8 cellular contexts compared by ENCODE assay signal in the genomic region with DNA sequence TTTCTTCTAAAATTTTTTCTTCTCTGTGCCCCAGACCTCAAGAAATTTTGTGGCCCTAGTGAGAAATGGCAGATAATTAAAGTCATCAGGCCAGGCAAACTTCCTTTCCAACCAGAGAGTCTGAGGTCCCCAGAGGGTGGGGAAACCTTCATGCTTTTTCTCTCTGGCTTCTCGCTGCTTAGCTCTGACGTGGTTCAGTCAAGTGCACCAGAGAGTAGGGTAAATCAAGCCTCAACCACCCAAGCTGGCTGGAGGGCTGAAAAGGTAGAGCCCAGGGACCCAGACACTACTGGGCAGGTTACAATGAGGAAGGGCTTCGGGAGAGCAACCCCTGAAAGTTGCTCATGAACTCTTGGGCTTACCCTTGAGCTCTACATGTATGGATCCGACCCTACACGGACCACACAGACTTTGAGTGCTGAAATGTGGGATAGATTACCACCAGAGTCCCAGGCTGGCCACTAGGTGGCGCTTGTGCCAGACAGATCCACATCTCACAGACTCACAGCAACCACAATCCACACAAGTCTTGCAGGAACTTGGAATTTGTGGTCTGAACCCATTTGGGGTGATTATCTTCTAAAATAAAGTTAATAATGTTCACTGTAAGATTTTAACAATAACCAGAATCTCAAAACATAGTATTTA.
DNase-seq lines count a peak whose midpoint lies in the region; ATAC-seq, FAIRE-seq and TF ChIP-seq lines count a peak whose summit lies in the region.
"Not testable (repeated sequence)": the region's sequence is repeated elsewhere in the genome, so short reads cannot be mapped to it uniquely, and the experiment has no call there.

No MANE protein-coding gene starts in this region.

- H3K27me3 Mint-ChIP-seq in GM23338 (ENCODE audit: insufficient read depth, low read depth, poor library complexity): not testable (repeated sequence)

- not testable (repeated sequence) for H3F3A ChIP-seq in GM23338 (replicated peaks; ENCODE audit: low read depth)

- not testable (repeated sequence) for H3K79me2 ChIP-seq in GM23338 (replicated peaks; ENCODE audit: insufficient read depth); keratinocyte (ENCODE audit: control insufficient read depth, insufficient read depth, low read length)

- H3K9me1 ChIP-seq in keratinocyte (ENCODE audit: control insufficient read depth, extremely low read depth, insufficient read depth, low read length): not testable (repeated sequence)

- TF ChIP-seq CTCF in AG09309 (IDR thresholded peaks at IDR 0.05; ENCODE audit: control insufficient read depth, insufficient read depth, low read depth, low read length, missing control alignments) (peak; percentile 20), GM23338 (conservative IDR thresholded peaks at IDR 0.05; ENCODE audit: low read depth in 2 of 2) (peak in 1 of 2 experiments; percentile 45; a peak in 2 of 4 replicates), choroid plexus epithelial cell (conservative IDR thresholded peaks at IDR 0.05; ENCODE audit: low read depth, low read length) (peak; percentile 35)
- TF ChIP-seq CTCF in keratinocyte (optimal IDR thresholded peaks at IDR 0.05 in 1 of 3, IDR thresholded peaks at IDR 0.05 in 1 of 3, conservative IDR thresholded peaks at IDR 0.05 in 1 of 3; ENCODE audit: extremely low read depth in 1 of 3, insufficient read depth in 2 of 3, low read length in 3 of 3): not testable (repeated sequence)

- H3K4me3 ChIP-seq in AG09309 (ENCODE audit: control insufficient read depth, low read depth, low read length); GM23338; choroid plexus epithelial cell (ENCODE audit: low read depth, low read length); keratinocyte (ENCODE audit: control insufficient read depth in 2 of 3, extremely low read depth in 1 of 3, insufficient read depth in 2 of 3, low read depth in 1 of 3, low read length in 3 of 3): not testable (repeated sequence)

- H3K9me3 ChIP-seq in keratinocyte (ENCODE audit: control insufficient read depth, low read depth, low read length): not testable (repeated sequence)

- not testable (repeated sequence) for H3K36me3 Mint-ChIP-seq in GM23338 (ENCODE audit: low read depth)

- not testable (repeated sequence) for H3K9me2 ChIP-seq in GM23338 (ENCODE audit: insufficient read depth)

- H4K20me1 ChIP-seq in GM23338 (replicated peaks; ENCODE audit: insufficient read depth); keratinocyte (ENCODE audit: control insufficient read depth, extremely low read depth, insufficient read depth, low read length): not testable (repeated sequence)

- H3K4me2 ChIP-seq in GM23338; keratinocyte (ENCODE audit: control insufficient read depth, extremely low read depth, insufficient read depth, low read depth, low read length): not testable (repeated sequence)

- dilution Hi-C loops in keratinocyte (cut with MboI; ENCODE audit: extremely low pct_ligation_motif_present, low sequenced_read_pairs): not testable (repeated sequence)

- peak; percentile 88 for FAIRE-seq in keratinocyte (lab: Jason Lieb, UNC)

- not testable (repeated sequence) for DNase-seq in AG09309 (ENCODE audit: low read depth); GM23338 (ENCODE audit: low spot score); choroid plexus epithelial cell (ENCODE audit: low read depth); keratinocyte (ENCODE audit: low read depth, low spot score); sciatic nerve (ENCODE audit: low spot score)
- DNase-seq in T-helper 9 cell: peak; percentile 23
- peak; percentile 59 to 71 for DNase-seq in activated T-cell treated with anti-CD3 and anti-CD28 coated beads, Interleukin-2, amount 50 U/mL, for 48 hours
- peak; percentile 9 to 19 for DNase-seq in stimulated activated CD8-positive, alpha-beta memory T cell treated with anti-CD3 and anti-CD28 coated beads, Interleukin-4, amount 100 ng/mL, for 1 hour (ENCODE audit: low read depth in 2 of 2, low spot score in 1 of 2)

- H3K27ac Mint-ChIP-seq in GM23338: not testable (repeated sequence)

- H3K4me1 Mint-ChIP-seq in GM23338: not testable (repeated sequence)

- not testable (repeated sequence) for H2AFZ ChIP-seq in GM23338; keratinocyte (ENCODE audit: control insufficient read depth, low read length)

- not testable (repeated sequence) for H3K4me3 Mint-ChIP-seq in GM23338

- intact Hi-C loops in sciatic nerve (cut with DNase I): loop anchor here (10.0 kb wide), 1 partner anchor 45 kb away; no protein-coding TSS in a partner anchor

- ATAC-seq in GM23338 (peak; percentile 97), sciatic nerve (peak; percentile 62)

- H3K27ac ChIP-seq in GM23338 (ENCODE audit: low read depth); keratinocyte (ENCODE audit: control insufficient read depth, insufficient read depth, low read length): not testable (repeated sequence)

- not testable (repeated sequence) for H3K4me1 ChIP-seq in GM23338 (ENCODE audit: insufficient read depth); keratinocyte (ENCODE audit: control insufficient read depth, extremely low read depth, insufficient read depth, low read length)

- H3K9me3 Mint-ChIP-seq in GM23338: not testable (repeated sequence)

- H3K9ac ChIP-seq in keratinocyte (ENCODE audit: control insufficient read depth, extremely low read depth, insufficient read depth, low read length): not testable (repeated sequence)

- H3K36me3 ChIP-seq in GM23338 (ENCODE audit: insufficient read depth); keratinocyte (ENCODE audit: control insufficient read depth in 2 of 2, extremely low read depth in 1 of 2, insufficient read depth in 2 of 2, low read length in 2 of 2): not testable (repeated sequence)

- not testable (repeated sequence) for H3K27me3 ChIP-seq in GM23338 (ENCODE audit: insufficient read depth); keratinocyte (ENCODE audit: control insufficient read depth, extremely low read depth, insufficient read depth, low read length)
